Comparison of ENCODE assay signal across 21 cellular contexts in the genomic region with DNA sequence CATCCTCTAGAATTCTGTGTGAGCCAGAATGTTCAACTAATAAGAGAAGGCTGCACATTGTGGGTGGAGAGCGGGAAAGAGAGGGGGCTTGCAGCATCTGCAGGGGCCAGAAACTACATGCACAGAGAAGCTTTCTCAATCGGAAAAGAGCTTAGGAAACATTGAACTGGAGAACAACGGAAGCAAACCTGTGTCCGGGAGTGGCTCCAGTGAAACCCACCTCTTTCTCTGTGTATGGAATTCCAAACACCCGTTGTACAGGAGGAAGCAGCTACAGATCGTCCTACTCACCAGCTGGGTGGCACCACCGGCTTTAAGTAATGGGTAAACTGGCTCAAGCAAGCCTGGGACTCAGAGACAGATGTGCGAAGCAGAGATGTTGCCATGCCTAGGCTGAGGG. TPM values are rescaled to one million over a fixed set of nuclear protein-coding genes. Genes with fewer than 3 reads are reported as not detected.
DNase-seq lines count a peak whose midpoint lies in the region; ATAC-seq, FAIRE-seq and TF ChIP-seq lines count a peak whose summit lies in the region.
"Had no signal": no experiment of that assay in that cellular context is flagged by ENCODE, and none has a peak within 500 bp of the region (broad histone marks: within the 10 kb centered on the region; RNA-seq: fewer than 3 reads in every experiment).

No MANE protein-coding gene starts in this region.

- no TSS peak for BruUV-seq in HepG2 (replicated peaks; lab: Mats Ljungman, UMichigan)

- FAIRE-seq in HepG2 (lab: Jason Lieb, UNC) (no peak), RCC 7860 (lab: Jason Lieb, UNC) (no peak)
- FAIRE-seq: GM12878 had no signal

- intact Hi-C loops in HepG2 (cut with micrococcal nuclease; ENCODE audit: unreplicated experiment) (no loop called here), right lobe of liver (cut with DNase I) (no loop called here)
- intact Hi-C loops in activated T-helper 1 cell treated with anti-CD3 and anti-CD28 coated beads, Interleukin-12 subunit alpha, Interleukin-12 subunit beta, Interleukin-2, Interleukin-4 antibody, amounts not matched to agents 30 ng/mL and 10 ng/mL and 1 ng/mL, durations not matched to agents 14 hours and 24 hours and 36 hours (cut with micrococcal nuclease) = loop anchor here (10.0 kb wide), 3 partner anchors 352 to 1698 kb away; partner anchors contain the start of genes GNAI3 and PSMA5

- no peaks in the 10 kb centered on the region for H3K27me3 Mint-ChIP-seq in activated T-helper 1 cell treated with anti-CD3 and anti-CD28 coated beads, Interleukin-12 subunit alpha, Interleukin-12 subunit beta, Interleukin-2, Interleukin-4 antibody, amounts not matched to agents 30 ng/mL and 10 ng/mL and 1 ng/mL, durations not matched to agents 14 hours and 24 hours and 36 hours (ENCODE audit: insufficient read depth)
- no peaks in the 10 kb centered on the region for H3K27me3 Mint-ChIP-seq in neural crest cell (ENCODE audit: low read depth)
- H3K27me3 Mint-ChIP-seq: activated CD8-positive, alpha-beta memory T cell treated with anti-CD3 and anti-CD28 coated beads, Interleukin-2, amount 10 ng/mL, durations not matched to agents 7 days and 5 days had no signal

- 29% methylated on average over 8 of the region's 8 CpGs for WGBS in HepG2 (ENCODE audit: low lambda C conversion rate)
- 69% methylated on average over 8 of the region's 8 CpGs for WGBS in right lobe of liver (ENCODE audit: insufficient coverage, low coverage, low lambda C conversion rate, missing lambda C conversion rate)
- 81% methylated on average over 8 of the region's 8 CpGs for WGBS in smooth muscle cell (ENCODE audit: low lambda C conversion rate)

- POLR2A ChIA-PET in HepG2 (lab: Yijun Ruan, JAX) = interaction anchor here (1.1 to 1.9 kb wide), 5 partner anchors 12 to 104 kb away, joined by 3 to 5 read pairs (median 3); no protein-coding TSS in a partner anchor

- H3K9me3 ChIP-seq in HepG2 (ENCODE audit: low read length) = no peaks in the 10 kb centered on the region
- no peaks in the 10 kb centered on the region for H3K9me3 ChIP-seq in right lobe of liver
- no peaks in the 10 kb centered on the region for H3K9me3 ChIP-seq in smooth muscle cell (replicated peaks; ENCODE audit: low read depth)
- H3K9me3 ChIP-seq: transverse colon had no signal

- peak overlapping the region; percentile 61 for H3K27ac Mint-ChIP-seq in activated T-helper 1 cell treated with anti-CD3 and anti-CD28 coated beads, Interleukin-12 subunit alpha, Interleukin-12 subunit beta, Interleukin-2, Interleukin-4 antibody, amounts not matched to agents 30 ng/mL and 10 ng/mL and 1 ng/mL, durations not matched to agents 14 hours and 24 hours and 36 hours
- H3K27ac Mint-ChIP-seq in neural crest cell (ENCODE audit: unreplicated experiment) = peak overlapping the region; percentile 38
- H3K27ac Mint-ChIP-seq: activated CD8-positive, alpha-beta memory T cell treated with anti-CD3 and anti-CD28 coated beads, Interleukin-2, amount 10 ng/mL, durations not matched to agents 7 days and 5 days; WTC11 had no signal

- H3K79me2 ChIP-seq in HepG2 (ENCODE audit: insufficient read depth, low read length) (no peaks in the 10 kb centered on the region), smooth muscle cell (ENCODE audit: low read depth) (no peaks in the 10 kb centered on the region)

- H3F3A ChIP-seq in smooth muscle cell (ENCODE audit: low read depth) = no peaks in the 10 kb centered on the region

- TF ChIP-seq CTCF in HepG2 (CRISPR knock-in tag; IDR thresholded peaks at IDR 0.05) (no peak), right lobe of liver (IDR thresholded peaks at IDR 0.05) (no peak), neural crest cell (conservative IDR thresholded peaks at IDR 0.05) (no peak), smooth muscle cell (IDR thresholded peaks at IDR 0.05; ENCODE audit: borderline replicate concordance, insufficient read depth, poor library complexity, severe bottlenecking) (no peak)

- no peaks in the 10 kb centered on the region for H3K36me3 ChIP-seq in HepG2 (replicated peaks in 1 of 2; ENCODE audit: control insufficient read depth in 1 of 2, insufficient read depth in 2 of 2, low read length in 2 of 2)
- H3K36me3 ChIP-seq in right lobe of liver = no peaks in the 10 kb centered on the region
- no peaks in the 10 kb centered on the region for H3K36me3 ChIP-seq in smooth muscle cell (ENCODE audit: low read depth)
- H3K36me3 ChIP-seq: transverse colon had no signal

- H3K36me3 Mint-ChIP-seq in activated T-helper 1 cell treated with anti-CD3 and anti-CD28 coated beads, Interleukin-12 subunit alpha, Interleukin-12 subunit beta, Interleukin-2, Interleukin-4 antibody, amounts not matched to agents 30 ng/mL and 10 ng/mL and 1 ng/mL, durations not matched to agents 14 hours and 24 hours and 36 hours (ENCODE audit: low read depth) = no peaks in the 10 kb centered on the region
- H3K36me3 Mint-ChIP-seq in neural crest cell (ENCODE audit: low read depth) = no peaks in the 10 kb centered on the region
- H3K36me3 Mint-ChIP-seq: activated CD8-positive, alpha-beta memory T cell treated with anti-CD3 and anti-CD28 coated beads, Interleukin-2, amount 10 ng/mL, durations not matched to agents 7 days and 5 days; brain; WTC11 had no signal

- DNase-seq in HepG2 (ENCODE audit: low spot score) = peak; percentile 31
- DNase-seq in right lobe of liver = no peak
- DNase-seq in activated T-helper 1 cell treated with anti-CD3 and anti-CD28 coated beads, Interleukin-12 subunit alpha, Interleukin-12 subunit beta, Interleukin-2, Interleukin-4 antibody, amounts not matched to agents 30 ng/mL and 10 ng/mL and 1 ng/mL, durations not matched to agents 14 hours and 24 hours and 36 hours (ENCODE audit: low spot score) = no peak
- no peak for DNase-seq in neural crest cell (ENCODE audit: low read depth, low spot score)
- DNase-seq in smooth muscle cell (lab: John Stamatoyannopoulos, UW; ENCODE audit: unreplicated experiment) = no peak
- no peak for DNase-seq in CD1c-positive myeloid dendritic cell (ENCODE audit: extremely low spot score)
- no peak for DNase-seq in RCC 7860 (ENCODE audit: low spot score)
- DNase-seq: activated CD8-positive, alpha-beta memory T cell treated with anti-CD3 and anti-CD28 coated beads, Interleukin-2, amount 10 ng/mL, durations not matched to agents 7 days and 5 days; activated naive CD4-positive, alpha-beta T cell treated with Interleukin-2 at 50 U/mL for 16 hours; kidney glomerular epithelial cell; mesendoderm; NCI-H446 treated with DMSO at 0.1 percent for 48 hours; stimulated activated CD4-positive, alpha-beta T cell treated with anti-CD3 and anti-CD28 coated beads, Interleukin-1b, Interleukin-23, amount 100 ng/mL, for 48 hours; stimulated activated CD8-positive, alpha-beta memory T cell treated with anti-CD3 and anti-CD28 coated beads, Interleukin-4, amount 100 ng/mL, for 48 hours; transverse colon had no signal

- H3K4me1 Mint-ChIP-seq in activated T-helper 1 cell treated with anti-CD3 and anti-CD28 coated beads, Interleukin-12 subunit alpha, Interleukin-12 subunit beta, Interleukin-2, Interleukin-4 antibody, amounts not matched to agents 30 ng/mL and 10 ng/mL and 1 ng/mL, durations not matched to agents 14 hours and 24 hours and 36 hours (ENCODE audit: low read depth) = peaks cover 13% of the 10 kb centered on the region
- H3K4me1 Mint-ChIP-seq in neural crest cell = no peaks in the 10 kb centered on the region
- H3K4me1 Mint-ChIP-seq: WTC11 had no signal

- peak overlapping the region; percentile 64 for H3K4me2 ChIP-seq in HepG2 (ENCODE audit: low read depth, low read length)
- H3K4me2 ChIP-seq in smooth muscle cell = no peak overlapping the region

- TF ChIP-seq RAD21 in HepG2 (CRISPR knock-in tag; IDR thresholded peaks at IDR 0.05) = no peak

- H3K27ac ChIP-seq in HepG2 (ENCODE audit: extremely low read length, insufficient read depth, low read length) = peak overlapping the region; percentile 48
- no peak overlapping the region for H3K27ac ChIP-seq in right lobe of liver
- H3K27ac ChIP-seq in smooth muscle cell (ENCODE audit: low read depth) = no peak overlapping the region
- H3K27ac ChIP-seq: transverse colon had no signal

- no peaks in the 10 kb centered on the region for H3K9me3 Mint-ChIP-seq in activated T-helper 1 cell treated with anti-CD3 and anti-CD28 coated beads, Interleukin-12 subunit alpha, Interleukin-12 subunit beta, Interleukin-2, Interleukin-4 antibody, amounts not matched to agents 30 ng/mL and 10 ng/mL and 1 ng/mL, durations not matched to agents 14 hours and 24 hours and 36 hours
- H3K9me3 Mint-ChIP-seq in neural crest cell = no peaks in the 10 kb centered on the region
- H3K9me3 Mint-ChIP-seq: activated T-cell treated with anti-CD3 and anti-CD28 coated beads, Interleukin-2, amount 50 U/mL, for 72 hours; brain; WTC11 had no signal

- ATAC-seq in HepG2 (no peak), right lobe of liver (no peak)
- ATAC-seq: GM12878, WTC11 had no signal

- H3K9ac ChIP-seq in HepG2 (ENCODE audit: insufficient read depth, low read depth, low read length) (peak overlapping the region; percentile 54; the same call in 1 of the 2 replicates), smooth muscle cell (ENCODE audit: low read depth) (no peak overlapping the region)

- H3K27me3 ChIP-seq in HepG2 (ENCODE audit: control insufficient read depth in 1 of 2, insufficient read depth in 2 of 2, low read length in 2 of 2) (no peaks in the 10 kb centered on the region), right lobe of liver (no peaks in the 10 kb centered on the region), smooth muscle cell (ENCODE audit: low read depth) (no peaks in the 10 kb centered on the region)
- H3K27me3 ChIP-seq: transverse colon had no signal

- CTCF ChIA-PET in HepG2 (lab: Yijun Ruan, JAX; ENCODE audit: low intra/inter-chr PET ratio, low total read pairs) = no interaction called here

- no peak for TF ChIP-seq POLR2A in HepG2 (IDR thresholded peaks at IDR 0.05; ENCODE audit: insufficient read depth in 1 of 2, low read depth in 2 of 2, low read length in 2 of 2)
- TF ChIP-seq POLR2A in right lobe of liver (IDR thresholded peaks at IDR 0.05) = no peak

- H2AFZ ChIP-seq in HepG2 (ENCODE audit: low read length) (no peak overlapping the region), smooth muscle cell (ENCODE audit: low read depth) (no peak overlapping the region)

- H3K4me3 Mint-ChIP-seq in activated T-helper 1 cell treated with anti-CD3 and anti-CD28 coated beads, Interleukin-12 subunit alpha, Interleukin-12 subunit beta, Interleukin-2, Interleukin-4 antibody, amounts not matched to agents 30 ng/mL and 10 ng/mL and 1 ng/mL, durations not matched to agents 14 hours and 24 hours and 36 hours = peak overlapping the region; percentile 19
- H3K4me3 Mint-ChIP-seq in neural crest cell = no peak overlapping the region
- H3K4me3 Mint-ChIP-seq: activated CD8-positive, alpha-beta memory T cell treated with anti-CD3 and anti-CD28 coated beads, Interleukin-2, amount 10 ng/mL, durations not matched to agents 7 days and 5 days; activated T-cell treated with anti-CD3 and anti-CD28 coated beads, Interleukin-2, amount 50 U/mL, for 72 hours; brain; WTC11 had no signal

- TF ChIP-seq EP300 in HepG2 (IDR thresholded peaks at IDR 0.05; ENCODE audit: low read depth in 2 of 2, low read length in 2 of 2) (no peak), HepG2 (CRISPR knock-in tag; IDR thresholded peaks at IDR 0.05; ENCODE audit: borderline replicate concordance) (no peak)

- peak overlapping the region in 1 of 3 experiments; percentile 44; a peak in 2 of 6 replicates for H3K4me3 ChIP-seq in HepG2 (replicated peaks in 1 of 3; ENCODE audit: insufficient read depth in 1 of 3, low read depth in 2 of 3, low read length in 3 of 3)
- H3K4me3 ChIP-seq in right lobe of liver = no peak overlapping the region
- no peak overlapping the region for H3K4me3 ChIP-seq in smooth muscle cell
- H3K4me3 ChIP-seq: GM12878, skin epidermis, transverse colon had no signal

- H3K4me1 ChIP-seq in HepG2 (ENCODE audit: insufficient read depth, low read length) (peaks cover 100% of the 10 kb centered on the region), right lobe of liver (peaks cover 0 to 11% (median 0%) of the 10 kb centered on the region in 4 donors), smooth muscle cell (ENCODE audit: low read depth) (peaks cover 10% of the 10 kb centered on the region)

- H4K20me1 ChIP-seq in HepG2 (ENCODE audit: insufficient read depth, low read length) = no peaks in the 10 kb centered on the region
- H4K20me1 ChIP-seq in smooth muscle cell (ENCODE audit: low read depth) = no peaks in the 10 kb centered on the region

- in situ Hi-C loops in HepG2 (cut with HindIII; ENCODE audit: extremely low pct_ligation_motif_present, low pct_unique_long_range_greater_than_20kb) = loop anchor here (5.0 kb wide), 1 partner anchor 79 kb away; no protein-coding TSS in a partner anchor

RNA-seq across cellular contexts. Expression of gene CSF1, which starts 14.0 kb away (rescaled TPM):
- total RNA-seq in HepG2 (2016; rRNA removed; fragmentation: Illumina TruSeq; extraction: Trizol) (1.9 and 4.6 TPM in 2 replicates), right lobe of liver (10 to 100 TPM in 5 of 6 experiments, 1 to 10 TPM in 1; 4.8 to 44.1 (median 22.0) TPM), neural crest cell (16.0 and 17.9 TPM in 2 replicates), smooth muscle cell (30.9 and 43.4 TPM in 2 replicates)
- total RNA-seq in HepG2 (2016; cell fraction: cytosol; rRNA removed; fragmentation: Illumina TruSeq; extraction: Trizol; ENCODE audit: low read depth) = 0.71 and 1.2 TPM in 2 replicates
- total RNA-seq in HepG2 (2016; cell fraction: insoluble cytoplasmic fraction; rRNA removed; fragmentation: Illumina TruSeq; extraction: Trizol) = 1.8 and 4.9 TPM in 2 replicates
- 1.3 and 2.0 TPM in 2 replicates for total RNA-seq in HepG2 (2016; cell fraction: membrane; rRNA removed; fragmentation: Illumina TruSeq; extraction: Trizol)
- total RNA-seq in HepG2 (2016; cell fraction: nucleus; rRNA removed; fragmentation: Illumina TruSeq; extraction: Trizol) = 7.8 and 7.9 TPM in 2 replicates
- polyA plus RNA-seq in HepG2 (2011; rRNA removed) (13.3 and 21.0 TPM in 2 replicates), smooth muscle cell (17.1 and 22.4 TPM in 2 replicates)
- polyA plus RNA-seq in HepG2 (2011; cell fraction: cytosol; rRNA removed) = 10.4 and 15.2 TPM in 2 replicates
- polyA plus RNA-seq in HepG2 (2011; cell fraction: nucleus; rRNA removed) = 23.0 and 27.9 TPM in 2 replicates
- 5.3 and 17.7 TPM in 2 replicates for polyA plus RNA-seq in HepG2 (2012)
- polyA plus RNA-seq in HepG2 (2016; cell fraction: cytosol; fragmentation: Illumina TruSeq; extraction: Trizol; ENCODE audit: low read depth) = 0.42 and 0.62 TPM in 2 replicates
- polyA plus RNA-seq in HepG2 (2016; cell fraction: insoluble cytoplasmic fraction; fragmentation: Illumina TruSeq; extraction: Trizol; ENCODE audit: low read depth) = 1.8 and 2.7 TPM in 2 replicates
- polyA plus RNA-seq in HepG2 (2016; cell fraction: membrane; fragmentation: Illumina TruSeq; extraction: Trizol; ENCODE audit: low read depth) = 0.71 and 1.0 TPM in 2 replicates
- polyA plus RNA-seq in HepG2 (2016; cell fraction: nucleus; fragmentation: Illumina TruSeq; extraction: Trizol; ENCODE audit: insufficient read depth, low read depth) = 14.8 and 15.3 TPM in 2 replicates
- polyA minus RNA-seq in HepG2 (2011; rRNA and poly(A)+ RNA removed; ENCODE audit: low replicate concordance) = 1.1 and 12.0 TPM in 2 replicates
- 11.0 and 19.9 TPM in 2 replicates for polyA minus RNA-seq in HepG2 (2011; cell fraction: cytosol; rRNA and poly(A)+ RNA removed)
- polyA minus RNA-seq in HepG2 (2011; cell fraction: nucleus; rRNA and poly(A)+ RNA removed) = 7.9 and 15.2 TPM in 2 replicates
- 269 and 275 TPM in 2 replicates for total RNA-seq in activated T-helper 1 cell treated with anti-CD3 and anti-CD28 coated beads, Interleukin-12 subunit alpha, Interleukin-12 subunit beta, Interleukin-2, Interleukin-4 antibody, amounts not matched to agents 30 ng/mL and 10 ng/mL and 1 ng/mL, durations not matched to agents 14 hours and 24 hours and 36 hours
- total RNA-seq: OCI-LY7 had no signal
